ENCODE assay signal across 8 cellular contexts in genomic region chr12:15856097-15856982, GRCh38. TPM values are rescaled to one million over a fixed set of nuclear protein-coding genes. Genes with fewer than 3 reads are reported as not detected.
DNase-seq lines count a peak whose midpoint lies in the region; ATAC-seq and TF ChIP-seq lines count a peak whose summit lies in the region.

No MANE protein-coding gene starts in this region.

- peaks cover 16% of the 10 kb centered on the region for H3K27me3 Mint-ChIP-seq in activated T-helper 1 cell treated with anti-CD3 and anti-CD28 coated beads, Interleukin-12 subunit alpha, Interleukin-12 subunit beta, Interleukin-2, Interleukin-4 antibody, amounts not matched to agents 30 ng/mL and 10 ng/mL and 1 ng/mL, durations not matched to agents 14 hours and 24 hours and 36 hours (ENCODE audit: insufficient read depth)

- H3K36me3 ChIP-seq in HEK293 (ENCODE audit: control insufficient read depth in 2 of 2, insufficient read depth in 1 of 2, low read length in 2 of 2): no peaks in the 10 kb centered on the region

- CTCF ChIA-PET in HEK293 (lab: Yijun Ruan, JAX): interaction anchor here (0.6 to 7.1 kb wide), 21 partner anchors 12 to 1454 kb away, joined by 3 to 78 read pairs (median 4); partner anchors contain the start of gene DERA

- intact Hi-C loops in activated T-helper 1 cell treated with anti-CD3 and anti-CD28 coated beads, Interleukin-12 subunit alpha, Interleukin-12 subunit beta, Interleukin-2, Interleukin-4 antibody, amounts not matched to agents 30 ng/mL and 10 ng/mL and 1 ng/mL, durations not matched to agents 14 hours and 24 hours and 36 hours (cut with micrococcal nuclease): loop anchor here (1.0 to 5.0 kb wide), 6 partner anchors 26 to 580 kb away; partner anchors contain the start of gene STRAP

- no peak overlapping the region for H3K4me3 ChIP-seq in HEK293 (ENCODE audit: low read depth, low read length)

- no peak overlapping the region for H3K27ac ChIP-seq in HEK293 (ENCODE audit: extremely low read depth, low read depth, low read length)

- no peaks in the 10 kb centered on the region for H3K9me3 ChIP-seq in HEK293 (ENCODE audit: control insufficient read depth, insufficient read depth, low read depth, low read length)

- no peak for ATAC-seq in GM18907 (IDR thresholded peaks at IDR 0.05; ENCODE audit: unreplicated experiment)

- POLR2A ChIA-PET in HEK293 (lab: Yijun Ruan, JAX): no interaction called here

- DNase-seq in NCI-H2081 (lab: John Stamatoyannopoulos, UW) (peak; percentile 50 to 54), NCI-H2081 treated with DMSO at 0.1 percent for 48 hours (lab: John Stamatoyannopoulos, UW) (no peak), NCI-H526 treated with DMSO at 0.1 percent for 48 hours (lab: John Stamatoyannopoulos, UW) (peak; percentile 22), glomerular endothelial cell (ENCODE audit: extremely low read depth, low read depth, low spot score) (peak; percentile 65), pulmonary artery endothelial cell (ENCODE audit: low read depth, low spot score) (peak; percentile 32)
- peak; percentile 17 for DNase-seq in activated T-helper 1 cell treated with anti-CD3 and anti-CD28 coated beads, Interleukin-12 subunit alpha, Interleukin-12 subunit beta, Interleukin-2, Interleukin-4 antibody, amounts not matched to agents 30 ng/mL and 10 ng/mL and 1 ng/mL, durations not matched to agents 14 hours and 24 hours and 36 hours (ENCODE audit: low spot score)

- H3K27ac Mint-ChIP-seq in activated T-helper 1 cell treated with anti-CD3 and anti-CD28 coated beads, Interleukin-12 subunit alpha, Interleukin-12 subunit beta, Interleukin-2, Interleukin-4 antibody, amounts not matched to agents 30 ng/mL and 10 ng/mL and 1 ng/mL, durations not matched to agents 14 hours and 24 hours and 36 hours: no peak overlapping the region

- TF ChIP-seq CTCF in HEK293 (tag by site-specific recombination; IDR thresholded peaks at IDR 0.05): peak; percentile 40; the same call in 1 of the 2 replicates

- no peaks in the 10 kb centered on the region for H3K36me3 Mint-ChIP-seq in activated T-helper 1 cell treated with anti-CD3 and anti-CD28 coated beads, Interleukin-12 subunit alpha, Interleukin-12 subunit beta, Interleukin-2, Interleukin-4 antibody, amounts not matched to agents 30 ng/mL and 10 ng/mL and 1 ng/mL, durations not matched to agents 14 hours and 24 hours and 36 hours (ENCODE audit: low read depth)

- no peaks in the 10 kb centered on the region for H3K4me1 ChIP-seq in HEK293 (ENCODE audit: control insufficient read depth, insufficient read depth, low read length)

- no peaks in the 10 kb centered on the region for H3K4me1 Mint-ChIP-seq in activated T-helper 1 cell treated with anti-CD3 and anti-CD28 coated beads, Interleukin-12 subunit alpha, Interleukin-12 subunit beta, Interleukin-2, Interleukin-4 antibody, amounts not matched to agents 30 ng/mL and 10 ng/mL and 1 ng/mL, durations not matched to agents 14 hours and 24 hours and 36 hours (ENCODE audit: low read depth)

- no peaks in the 10 kb centered on the region for H3K9me3 Mint-ChIP-seq in activated T-helper 1 cell treated with anti-CD3 and anti-CD28 coated beads, Interleukin-12 subunit alpha, Interleukin-12 subunit beta, Interleukin-2, Interleukin-4 antibody, amounts not matched to agents 30 ng/mL and 10 ng/mL and 1 ng/mL, durations not matched to agents 14 hours and 24 hours and 36 hours

- H3K4me3 Mint-ChIP-seq in activated T-helper 1 cell treated with anti-CD3 and anti-CD28 coated beads, Interleukin-12 subunit alpha, Interleukin-12 subunit beta, Interleukin-2, Interleukin-4 antibody, amounts not matched to agents 30 ng/mL and 10 ng/mL and 1 ng/mL, durations not matched to agents 14 hours and 24 hours and 36 hours: no peak overlapping the region

TF ChIP-seq in HEK293, 187 proteins besides CTCF, POLR2A, EP300 and RAD21:
- no peak for TF ChIP-seq ZNF449 (tag by site-specific recombination; IDR thresholded peaks at IDR 0.05)
- TF ChIP-seq ZNF561 (tag by site-specific recombination; IDR thresholded peaks at IDR 0.05; ENCODE audit: borderline replicate concordance): no peak
- peak; percentile 28; the same call in 1 of the 2 replicates for TF ChIP-seq KLF10 (tag by site-specific recombination; IDR thresholded peaks at IDR 0.05)
- peak; percentile 79 for TF ChIP-seq ZNF654 (tag by site-specific recombination; IDR thresholded peaks at IDR 0.05; ENCODE audit: low read depth)
- TF ChIP-seq ZFP41 (tag by site-specific recombination; IDR thresholded peaks at IDR 0.05; ENCODE audit: borderline replicate concordance): no peak
- TF ChIP-seq ZNF664 (tag by site-specific recombination; IDR thresholded peaks at IDR 0.05): peak; percentile 86
- TF ChIP-seq ZNF623 (tag by site-specific recombination; IDR thresholded peaks at IDR 0.05): no peak
- no peak for TF ChIP-seq ZBTB7A (tag by site-specific recombination; IDR thresholded peaks at IDR 0.05; ENCODE audit: low read depth)
- TF ChIP-seq ZNF184 (tag by site-specific recombination; IDR thresholded peaks at IDR 0.05): no peak
- no peak for TF ChIP-seq GFI1B (tag by site-specific recombination; IDR thresholded peaks at IDR 0.05)
- TF ChIP-seq ZNF362 (tag by site-specific recombination; IDR thresholded peaks at IDR 0.05): peak; percentile 73; the same call in 1 of the 2 replicates
- TF ChIP-seq ZNF843 (tag by site-specific recombination; IDR thresholded peaks at IDR 0.05): no peak
- TF ChIP-seq ELK4 (IDR thresholded peaks at IDR 0.05; ENCODE audit: borderline replicate concordance, low read depth, low read length): no peak
- TF ChIP-seq ZNF426 (tag by site-specific recombination; IDR thresholded peaks at IDR 0.05): no peak
- no peak for TF ChIP-seq ZIC2 (tag by site-specific recombination; IDR thresholded peaks at IDR 0.05)
- TF ChIP-seq ZNF677 (tag by site-specific recombination; IDR thresholded peaks at IDR 0.05): no peak
- TF ChIP-seq ZNF510 (tag by site-specific recombination; IDR thresholded peaks at IDR 0.05; ENCODE audit: insufficient replicate concordance): no peak
- TF ChIP-seq SETDB1 (IDR thresholded peaks at IDR 0.05; ENCODE audit: insufficient read length, low read length): no peak
- no peak for TF ChIP-seq ZNF768 (tag by site-specific recombination; IDR thresholded peaks at IDR 0.05)
- TF ChIP-seq ZNF423 (tag by site-specific recombination; IDR thresholded peaks at IDR 0.05): no peak
- no peak for TF ChIP-seq RBAK (tag by site-specific recombination; IDR thresholded peaks at IDR 0.05)
- TF ChIP-seq ZNF169 (tag by site-specific recombination; IDR thresholded peaks at IDR 0.05): no peak
- TF ChIP-seq GLIS2 (tag by site-specific recombination; IDR thresholded peaks at IDR 0.05): no peak
- no peak for TF ChIP-seq MEIS1 (CRISPR knock-in tag; IDR thresholded peaks at IDR 0.05; ENCODE audit: borderline replicate concordance)
- 0 out of 2 replicates have a peak, but pooled peaks have one; percentile 7 for TF ChIP-seq IKZF3 (tag by site-specific recombination; IDR thresholded peaks at IDR 0.05)

RNA-seq across cellular contexts. Expression of gene STRAP, which starts 25.8 kb away (rescaled TPM):
- 147 and 156 TPM in 2 replicates for total RNA-seq in activated T-helper 1 cell treated with anti-CD3 and anti-CD28 coated beads, Interleukin-12 subunit alpha, Interleukin-12 subunit beta, Interleukin-2, Interleukin-4 antibody, amounts not matched to agents 30 ng/mL and 10 ng/mL and 1 ng/mL, durations not matched to agents 14 hours and 24 hours and 36 hours
- total RNA-seq in glomerular endothelial cell (80.9 and 99.8 TPM in 2 replicates), pulmonary artery endothelial cell (99.8 and 113 TPM in 2 replicates)

RNA-seq across cellular contexts. Expression of gene DERA, which starts 54.8 kb away (rescaled TPM):
- 15.3 and 17.1 TPM in 2 replicates for total RNA-seq in activated T-helper 1 cell treated with anti-CD3 and anti-CD28 coated beads, Interleukin-12 subunit alpha, Interleukin-12 subunit beta, Interleukin-2, Interleukin-4 antibody, amounts not matched to agents 30 ng/mL and 10 ng/mL and 1 ng/mL, durations not matched to agents 14 hours and 24 hours and 36 hours
- 35.7 and 43.6 TPM in 2 replicates for total RNA-seq in glomerular endothelial cell
- 68.6 and 76.4 TPM in 2 replicates for total RNA-seq in pulmonary artery endothelial cell
